ENCODE assay signal across 19 cellular contexts in genomic region chr2:201263774-201264173, GRCh38. TPM values are rescaled to one million over a fixed set of nuclear protein-coding genes. Genes with fewer than 3 reads are reported as not detected.
DNase-seq lines count a peak whose midpoint lies in the region; ATAC-seq, FAIRE-seq and TF ChIP-seq lines count a peak whose summit lies in the region.
"Had no signal": no experiment of that assay in that cellular context is flagged by ENCODE, and none has a peak within 500 bp of the region (broad histone marks: within the 10 kb centered on the region; RNA-seq: fewer than 3 reads in every experiment).

No MANE protein-coding gene starts in this region.

- peak overlapping the region; percentile 81; the same call in 1 of the 2 replicates for H3K27ac ChIP-seq in MM.1S (ENCODE audit: low read length)
- no peak overlapping the region for H3K27ac ChIP-seq in upper lobe of right lung
- H3K27ac ChIP-seq: PC-9, testis had no signal

- no peaks in the 10 kb centered on the region for H3K9me3 Mint-ChIP-seq in activated naive CD4-positive, alpha-beta T cell treated with anti-CD3 and anti-CD28 coated beads, Interleukin-2, amount 50 U/mL, for 24 hours
- no peaks in the 10 kb centered on the region for H3K9me3 Mint-ChIP-seq in activated naive CD8-positive, alpha-beta T cell treated with anti-CD3 and anti-CD28 coated beads for 36 hours

- intact Hi-C loops in upper lobe of right lung (cut with DNase I) = no loop called here

- peak overlapping the region; percentile 75 for H3K27ac Mint-ChIP-seq in activated naive CD4-positive, alpha-beta T cell treated with anti-CD3 and anti-CD28 coated beads, Interleukin-2, amount 50 U/mL, for 24 hours
- peak overlapping the region; percentile 65 for H3K27ac Mint-ChIP-seq in activated naive CD8-positive, alpha-beta T cell treated with anti-CD3 and anti-CD28 coated beads for 36 hours

- TF ChIP-seq CTCF in MM.1S (IDR thresholded peaks at IDR 0.05; ENCODE audit: low read length) (no peak), upper lobe of right lung (IDR thresholded peaks at IDR 0.05) (no peak)

- H3K4me3 Mint-ChIP-seq in activated naive CD4-positive, alpha-beta T cell treated with anti-CD3 and anti-CD28 coated beads, Interleukin-2, amount 50 U/mL, for 24 hours = peak overlapping the region; percentile 89
- H3K4me3 Mint-ChIP-seq in activated naive CD8-positive, alpha-beta T cell treated with anti-CD3 and anti-CD28 coated beads for 36 hours = peak overlapping the region; percentile 40

- H3K9ac ChIP-seq in MM.1S (ENCODE audit: low read length) = peak overlapping the region; percentile 78; the same call in 1 of the 2 replicates

- H3K27me3 Mint-ChIP-seq in activated naive CD4-positive, alpha-beta T cell treated with anti-CD3 and anti-CD28 coated beads, Interleukin-2, amount 50 U/mL, for 24 hours = no peaks in the 10 kb centered on the region
- no peaks in the 10 kb centered on the region for H3K27me3 Mint-ChIP-seq in activated naive CD8-positive, alpha-beta T cell treated with anti-CD3 and anti-CD28 coated beads for 36 hours

- TF ChIP-seq POLR2A in GM12892 (IDR thresholded peaks at IDR 0.05; ENCODE audit: low read depth, low read length) = no peak

- peak overlapping the region; percentile 79 for H3K4me2 ChIP-seq in MM.1S (ENCODE audit: low read depth, low read length)
- H3K4me2 ChIP-seq: PC-9 had no signal

- peaks cover 95% of the 10 kb centered on the region for H3K79me2 ChIP-seq in MM.1S (ENCODE audit: low read length)

- peaks cover 31% of the 10 kb centered on the region for H3K4me1 ChIP-seq in MM.1S (ENCODE audit: low read length)
- H3K4me1 ChIP-seq in upper lobe of right lung = peaks cover 30% of the 10 kb centered on the region

- no peak overlapping the region for H2AFZ ChIP-seq in MM.1S (ENCODE audit: low read length)
- H2AFZ ChIP-seq: PC-9 had no signal

- DNase-seq in activated naive CD4-positive, alpha-beta T cell (lab: John Stamatoyannopoulos, UW) = no peak
- DNase-seq in MM.1S (no peak), upper lobe of right lung (no peak), GM12892 (ENCODE audit: insufficient read length) (no peak), HEK293T (ENCODE audit: extremely low spot score) (no peak)
- no peak for DNase-seq in activated naive CD8-positive, alpha-beta T cell treated with anti-CD3 and anti-CD28 coated beads for 36 hours
- DNase-seq: DMS79 treated with DMSO at 0.1 percent for 48 hours, mammary epithelial cell, NCI-H1436, NCI-H510A, occipital lobe, PC-9, testis had no signal

- no peaks in the 10 kb centered on the region for H3K9me2 ChIP-seq in MM.1S (replicated peaks; ENCODE audit: insufficient read depth, low read length)

- peaks cover 29% of the 10 kb centered on the region for H4K20me1 ChIP-seq in MM.1S (ENCODE audit: insufficient read depth, low read length)

- H3K9me3 ChIP-seq in MM.1S (replicated peaks; ENCODE audit: insufficient read depth, low read length) (no peaks in the 10 kb centered on the region), upper lobe of right lung (no peaks in the 10 kb centered on the region)
- H3K9me3 ChIP-seq: testis had no signal

- POLR2A ChIA-PET in HEK293T (lab: Yijun Ruan, JAX) = no interaction called here

- CTCF ChIA-PET in HEK293T (lab: Yijun Ruan, JAX) = no interaction called here

- ATAC-seq in upper lobe of right lung = peak; percentile 40
- no peak for ATAC-seq in GM21825 (IDR thresholded peaks at IDR 0.05; ENCODE audit: unreplicated experiment)
- ATAC-seq: SK-N-SH treated with all-trans-retinoic acid at 6 μM for 48 hours had no signal

- peaks cover 13% of the 10 kb centered on the region for H3K36me3 Mint-ChIP-seq in activated naive CD4-positive, alpha-beta T cell treated with anti-CD3 and anti-CD28 coated beads, Interleukin-2, amount 50 U/mL, for 24 hours
- peaks cover 41% of the 10 kb centered on the region for H3K36me3 Mint-ChIP-seq in activated naive CD8-positive, alpha-beta T cell treated with anti-CD3 and anti-CD28 coated beads for 36 hours

- no peaks in the 10 kb centered on the region for H3K27me3 ChIP-seq in MM.1S (replicated peaks; ENCODE audit: insufficient read depth, low read length)
- H3K27me3 ChIP-seq in upper lobe of right lung = no peaks in the 10 kb centered on the region
- H3K27me3 ChIP-seq: testis had no signal

- H3K4me3 ChIP-seq in MM.1S (ENCODE audit: low read length) = peak overlapping the region; percentile 49; the same call in 1 of the 2 replicates
- no peak overlapping the region for H3K4me3 ChIP-seq in upper lobe of right lung
- H3K4me3 ChIP-seq: PC-9, skin epidermis, testis had no signal

- no peak for FAIRE-seq in GM12892 (lab: Jason Lieb, UNC)
- FAIRE-seq: endometrium, frontal cortex had no signal

- H3F3A ChIP-seq in MM.1S (ENCODE audit: insufficient read depth, low read length) = peaks cover 45% of the 10 kb centered on the region

- H3K36me3 ChIP-seq in MM.1S (replicated peaks; ENCODE audit: insufficient read depth, low read length) (peaks cover 6% of the 10 kb centered on the region), upper lobe of right lung (peaks cover 24% of the 10 kb centered on the region)

- H3K4me1 Mint-ChIP-seq in activated naive CD4-positive, alpha-beta T cell treated with anti-CD3 and anti-CD28 coated beads, Interleukin-2, amount 50 U/mL, for 24 hours = peaks cover 79% of the 10 kb centered on the region
- peaks cover 72% of the 10 kb centered on the region for H3K4me1 Mint-ChIP-seq in activated naive CD8-positive, alpha-beta T cell treated with anti-CD3 and anti-CD28 coated beads for 36 hours

TF ChIP-seq in HEK293T, 16 proteins besides CTCF, POLR2A, EP300 and RAD21:
- TF ChIP-seq ZNF384 (IDR thresholded peaks at IDR 0.05) (no peak), NFRKB (IDR thresholded peaks at IDR 0.05) (no peak), ELF4 (IDR thresholded peaks at IDR 0.05) (no peak), FOXK2 (IDR thresholded peaks at IDR 0.05) (no peak), SUZ12 (IDR thresholded peaks at IDR 0.05) (no peak), TARDBP (IDR thresholded peaks at IDR 0.05) (no peak), FOXA1 (IDR thresholded peaks at IDR 0.05) (no peak), HDGF (IDR thresholded peaks at IDR 0.05; ENCODE audit: borderline replicate concordance) (no peak), SP1 (IDR thresholded peaks at IDR 0.05) (no peak), BHLHE40 (IDR thresholded peaks at IDR 0.05; ENCODE audit: borderline replicate concordance) (no peak), PKNOX1 (IDR thresholded peaks at IDR 0.05) (no peak), FOXM1 (IDR thresholded peaks at IDR 0.05; ENCODE audit: borderline replicate concordance) (no peak), LEF1 (IDR thresholded peaks at IDR 0.05; ENCODE audit: borderline replicate concordance) (no peak), L3MBTL2 (conservative IDR thresholded peaks at IDR 0.05) (no peak)

RNA-seq across cellular contexts. Expression of gene CASP8, which starts 3.4 kb away (rescaled TPM):
- 10 to 100 TPM; 36.2 to 37.9 TPM for total RNA-seq in activated naive CD8-positive, alpha-beta T cell treated with anti-CD3 and anti-CD28 coated beads for 36 hours
- 39.5 TPM for total RNA-seq in upper lobe of right lung
- 27.6 TPM for polyA plus RNA-seq in GM12892 (2012; ENCODE audit: missing spikeins)
